8 cellular contexts compared by ENCODE assay signal in genomic region chr3:148727242-148727641, GRCh38.
DNase-seq lines count a peak whose midpoint lies in the region; ATAC-seq and TF ChIP-seq lines count a peak whose summit lies in the region.

No MANE protein-coding gene starts in this region.

- H3K36me3 Mint-ChIP-seq in nephron (ENCODE audit: low read depth), result no peaks in the 10 kb centered on the region

- TF ChIP-seq CTCF in GM06990 (IDR thresholded peaks at IDR 0.05; ENCODE audit: insufficient read depth, low read length, poor library complexity, severe bottlenecking) (peak; percentile 36), nephron (IDR thresholded peaks at IDR 0.05; ENCODE audit: unreplicated experiment in 3 of 3) (peak; percentile 28 to 51 (median 30)), coronary artery (IDR thresholded peaks at IDR 0.05) (no peak)

- H3K27me3 Mint-ChIP-seq in nephron (ENCODE audit: low read depth), result no peaks in the 10 kb centered on the region

- no peak overlapping the region for H3K4me3 Mint-ChIP-seq in nephron

- no peak overlapping the region for H3K4me3 ChIP-seq in GM06990 (replicated peaks; ENCODE audit: low read depth, low read length)
- H3K4me3 ChIP-seq in NT2/D1 (ENCODE audit: insufficient read length, low read depth), result no peak overlapping the region
- no peak overlapping the region for H3K4me3 ChIP-seq in coronary artery

- peak; percentile 6 for DNase-seq in GM06990 (ENCODE audit: extremely low read depth, insufficient read length)
- DNase-seq in HS-27A (ENCODE audit: low read depth), result peak; percentile 45
- peak; percentile 44 for DNase-seq in NT2/D1 (ENCODE audit: low read depth, low spot score)
- DNase-seq in dedifferentiated amniotic fluid mesenchymal stem cell (ENCODE audit: extremely low spot score), result peak; percentile 28
- DNase-seq in coronary artery (ENCODE audit: low spot score), result no peak
- no peak for DNase-seq in stimulated activated CD4-positive, alpha-beta T cell treated with anti-CD3 and anti-CD28 coated beads, Interleukin-4, amount 100 ng/mL, for 4 hours

- no peaks in the 10 kb centered on the region for H3K27me3 ChIP-seq in GM06990 (replicated peaks; ENCODE audit: control insufficient read depth, insufficient read depth, low read length)
- H3K27me3 ChIP-seq in NT2/D1 (ENCODE audit: insufficient read depth, insufficient read length), result no peaks in the 10 kb centered on the region

- H3K4me1 ChIP-seq in NT2/D1 (ENCODE audit: insufficient read depth, insufficient read length), result no peaks in the 10 kb centered on the region

- H3K27ac ChIP-seq in coronary artery, result no peak overlapping the region

- peak; percentile 85 for ATAC-seq in GM21526 (IDR thresholded peaks at IDR 0.05; ENCODE audit: low FRiP score, unreplicated experiment)

- peak overlapping the region; percentile 2 to 46 (median 2) for H3K27ac Mint-ChIP-seq in nephron

- H3K36me3 ChIP-seq in GM06990 (ENCODE audit: control insufficient read depth, insufficient read depth, low read length), result no peaks in the 10 kb centered on the region
- no peaks in the 10 kb centered on the region for H3K36me3 ChIP-seq in NT2/D1 (ENCODE audit: insufficient read depth, insufficient read length, low read length)

- no peaks in the 10 kb centered on the region for H3K9me3 ChIP-seq in NT2/D1 (ENCODE audit: insufficient read depth, low read length)

- peaks cover 11% of the 10 kb centered on the region for H3K4me1 Mint-ChIP-seq in nephron

- H3K9ac ChIP-seq in NT2/D1 (ENCODE audit: insufficient read length, low read depth), result no peak overlapping the region

- H3K9me3 Mint-ChIP-seq in nephron, result no peaks in the 10 kb centered on the region

Comparison
In these comparisons a context has a peak if more than half of its experiments do, and no peak if none do; other contexts are left out.
1. DNase-seq: peak in GM06990 (single experiment), HS-27A (single experiment), NT2/D1 (single experiment) and dedifferentiated amniotic fluid mesenchymal stem cell (single experiment); none in coronary artery (single experiment) and stimulated activated CD4-positive, alpha-beta T cell treated with anti-CD3 and anti-CD28 coated beads, Interleukin-4, amount 100 ng/mL, for 4 hours (0 of 2).